In the genomic region with DNA sequence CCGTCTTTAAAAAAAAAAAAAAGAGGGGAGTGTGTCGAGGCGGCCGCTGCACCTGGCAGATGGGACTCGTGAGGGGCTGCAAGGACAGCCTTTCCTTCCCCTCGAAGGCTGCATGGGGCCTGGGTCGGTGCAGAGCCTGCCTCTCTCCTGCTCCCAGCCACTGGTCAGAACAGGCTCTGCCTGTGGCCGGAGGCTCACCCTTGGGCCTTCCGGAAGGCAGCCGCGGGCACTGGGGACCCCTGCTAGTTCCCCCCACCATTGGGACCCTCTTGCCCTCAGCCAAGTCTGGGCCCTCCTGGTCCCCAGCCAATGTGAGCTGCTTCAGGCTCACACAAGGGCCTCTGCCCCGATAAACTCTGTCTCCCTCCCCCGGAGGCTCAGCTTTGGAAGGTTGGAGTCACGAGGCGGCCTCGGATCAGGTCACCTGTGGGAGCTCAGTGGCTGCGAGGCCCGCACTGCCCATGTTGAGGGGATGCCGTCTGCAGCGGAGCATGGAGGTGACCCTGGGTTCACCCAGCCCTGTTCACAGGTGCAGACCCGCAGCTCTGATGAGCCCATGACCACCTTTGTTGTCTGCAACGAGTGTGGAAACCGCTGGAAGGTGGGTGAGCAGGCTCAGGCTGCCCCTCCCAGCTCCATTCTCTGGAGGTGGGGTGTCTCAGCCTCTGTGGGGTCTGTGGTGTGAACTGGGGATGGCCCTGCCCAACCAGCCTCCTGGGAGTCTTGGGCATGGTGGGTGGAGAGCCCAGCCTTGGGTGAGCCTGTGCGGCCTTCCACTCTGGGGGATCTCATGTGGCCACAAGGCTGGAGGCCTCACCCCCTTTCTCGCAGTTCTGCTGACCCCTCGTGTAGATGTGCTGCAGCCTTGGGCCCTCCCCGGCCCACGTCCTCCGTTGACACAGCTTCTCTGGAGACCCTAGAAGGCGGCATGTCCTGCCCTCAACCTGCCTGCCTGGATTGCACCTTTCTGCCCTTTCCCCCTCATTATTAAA, we compare ENCODE assay signal across 25 cellular contexts. TPM values are rescaled to one million over a fixed set of nuclear protein-coding genes. Genes with fewer than 3 reads are reported as not detected.
DNase-seq lines count a peak whose midpoint lies in the region; ATAC-seq, FAIRE-seq and TF ChIP-seq lines count a peak whose summit lies in the region.
"Had no signal": no experiment of that assay in that cellular context is flagged by ENCODE, and none has a peak within 500 bp of the region (broad histone marks: within the 10 kb centered on the region; RNA-seq: fewer than 3 reads in every experiment).

No MANE protein-coding gene starts in this region.

- peaks cover 14 to 50% (median 43%) of the 10 kb centered on the region in 11 experiments for H3K36me3 ChIP-seq in BLaER1 treated with 17β-estradiol and CSF1 and Interleukin-3, amounts not matched to agents 10 nM and 100 nM
- H3K36me3 ChIP-seq in bronchial epithelial cell (ENCODE audit: control insufficient read depth, insufficient read depth, low read length): peaks cover 5% of the 10 kb centered on the region
- H3K36me3 ChIP-seq: uterus had no signal

- H3K36me3 Mint-ChIP-seq in T-helper 2 cell treated with Interferon-gamma antibody and Interleukin-4, amounts not matched to agents 5 μg/mL and 100 μg/mL, for 36 hours (ENCODE audit: low read depth): peaks cover 34% of the 10 kb centered on the region

- ATAC-seq in HG03439 (IDR thresholded peaks at IDR 0.05; ENCODE audit: unreplicated experiment): no peak
- ATAC-seq in HG02610 (IDR thresholded peaks at IDR 0.05; ENCODE audit: unreplicated experiment): no peak
- ATAC-seq: GM23338, SK-N-SH treated with all-trans-retinoic acid at 6 μM for 48 hours had no signal

- no peaks in the 10 kb centered on the region for H3K27me3 ChIP-seq in BLaER1 treated with 17β-estradiol and CSF1 and Interleukin-3, amounts not matched to agents 10 nM and 100 nM
- no peaks in the 10 kb centered on the region for H3K27me3 ChIP-seq in bronchial epithelial cell (ENCODE audit: control insufficient read depth, insufficient read depth, low read length)
- H3K27me3 ChIP-seq: suprapubic skin, uterus had no signal

- peaks cover 81 to 100% (median 99%) of the 10 kb centered on the region in 10 experiments for H3K4me1 ChIP-seq in BLaER1 treated with 17β-estradiol and CSF1 and Interleukin-3, amounts not matched to agents 10 nM and 100 nM
- H3K4me1 ChIP-seq: uterus had no signal

- H3K4me3 Mint-ChIP-seq in T-helper 2 cell treated with Interferon-gamma antibody and Interleukin-4, amounts not matched to agents 5 μg/mL and 100 μg/mL, for 36 hours: no peak overlapping the region
- H3K4me3 Mint-ChIP-seq: GM23338 had no signal

- FAIRE-seq in HTR-8/SVneo (lab: Jason Lieb, UNC) (peak; percentile 87), bronchial epithelial cell (lab: Jason Lieb, UNC) (peak; percentile 58)
- FAIRE-seq: D721Med, keratinocyte had no signal

- peak overlapping the region in 10 of 11 experiments; percentile 17 to 69 (median 52); a peak in 14 of 22 replicates for H3K9ac ChIP-seq in BLaER1 treated with 17β-estradiol and CSF1 and Interleukin-3, amounts not matched to agents 10 nM and 100 nM

- peaks cover 36 to 90% (median 71%) of the 10 kb centered on the region in 11 experiments; a peak in 21 of 22 replicates for H4K20me1 ChIP-seq in BLaER1 treated with 17β-estradiol and CSF1 and Interleukin-3, amounts not matched to agents 10 nM and 100 nM

- no peak for DNase-seq in T-helper 2 cell treated with Interferon-gamma antibody and Interleukin-4, amounts not matched to agents 5 μg/mL and 100 μg/mL, for 36 hours (ENCODE audit: low spot score)
- DNase-seq in T-helper 2 cell (no peak), HTR-8/SVneo (ENCODE audit: insufficient read length, low spot score) (no peak), bronchial epithelial cell (ENCODE audit: low read depth) (no peak), COLO668 (lab: John Stamatoyannopoulos, UW; ENCODE audit: unreplicated experiment) (no peak)
- DNase-seq: activated CD4-positive, CD25-positive, alpha-beta regulatory T cell treated with anti-CD3 and anti-CD28 coated beads, Interleukin-2, amount 50 U/mL, for 72 hours; anterior cingulate cortex; foreskin melanocyte; hypothalamus; Kasumi-1; NCI-H1092 treated with DMSO at 0.1 percent for 48 hours; NCI-H2081; NCI-H510A; nucleus accumbens; uterus had no signal

- H3K27me3 Mint-ChIP-seq in T-helper 2 cell treated with Interferon-gamma antibody and Interleukin-4, amounts not matched to agents 5 μg/mL and 100 μg/mL, for 36 hours (ENCODE audit: low read depth): no peaks in the 10 kb centered on the region

- peak overlapping the region in 2 of 10 experiments; percentile 1 to 51; a peak in 1 of 20 replicates for H3K4me3 ChIP-seq in BLaER1 treated with 17β-estradiol and CSF1 and Interleukin-3, amounts not matched to agents 10 nM and 100 nM
- no peak overlapping the region for H3K4me3 ChIP-seq in bronchial epithelial cell (ENCODE audit: low read depth, low read length)
- H3K4me3 ChIP-seq: GM23338, lung, suprapubic skin, uterus had no signal

- TF ChIP-seq CTCF in bronchial epithelial cell (IDR thresholded peaks at IDR 0.05; ENCODE audit: insufficient read depth, low read length, severe bottlenecking): no peak

- H3K9me3 ChIP-seq in BLaER1 treated with 17β-estradiol and CSF1 and Interleukin-3, amounts not matched to agents 10 nM and 100 nM (replicated peaks in 1 of 11): no peaks in the 10 kb centered on the region
- H3K9me3 ChIP-seq: suprapubic skin, uterus had no signal

- peak overlapping the region in 4 of 11 experiments; percentile 11 to 55 (median 54); a peak in 4 of 22 replicates for H3K27ac ChIP-seq in BLaER1 treated with 17β-estradiol and CSF1 and Interleukin-3, amounts not matched to agents 10 nM and 100 nM
- H3K27ac ChIP-seq: 22Rv1, suprapubic skin, uterus had no signal

- no peaks in the 10 kb centered on the region for H3K9me3 Mint-ChIP-seq in T-helper 2 cell treated with Interferon-gamma antibody and Interleukin-4, amounts not matched to agents 5 μg/mL and 100 μg/mL, for 36 hours
- H3K9me3 Mint-ChIP-seq: GM23338 had no signal

- peaks cover 22% of the 10 kb centered on the region for H3K4me1 Mint-ChIP-seq in T-helper 2 cell treated with Interferon-gamma antibody and Interleukin-4, amounts not matched to agents 5 μg/mL and 100 μg/mL, for 36 hours (ENCODE audit: low read depth)

- H3K27ac Mint-ChIP-seq in T-helper 2 cell treated with Interferon-gamma antibody and Interleukin-4, amounts not matched to agents 5 μg/mL and 100 μg/mL, for 36 hours: peak overlapping the region; percentile 16
- H3K27ac Mint-ChIP-seq: GM23338 had no signal

- H3K4me2 ChIP-seq in BLaER1 treated with 17β-estradiol and CSF1 and Interleukin-3, amounts not matched to agents 10 nM and 100 nM: peak overlapping the region; percentile 93 to 100 (median 99)
- H3K4me2 ChIP-seq: GM23338 had no signal

RNA-seq across cellular contexts. Expression of a gene that starts 7.7 kb away (rescaled TPM):
- 6.1 and 6.7 TPM in 2 replicates for total RNA-seq in bronchial epithelial cell

RNA-seq across cellular contexts. Expression of a gene that starts 8.2 kb away (rescaled TPM):
- under 0.01 and 0.13 TPM in 2 replicates for total RNA-seq in bronchial epithelial cell

RNA-seq across cellular contexts. Expression of a gene that starts 8.6 kb away (rescaled TPM):
- 5.1 and 5.5 TPM in 2 replicates for total RNA-seq in bronchial epithelial cell

RNA-seq across cellular contexts. Expression of a gene that starts 12.6 kb away (rescaled TPM):
- total RNA-seq in bronchial epithelial cell: 0.13 TPM in 1 of 2 replicates, not detected in the other
- total RNA-seq: GM23338, suprapubic skin, uterus had no signal

RNA-seq across cellular contexts. Expression of a gene that starts 22.2 kb away (rescaled TPM):
- not detected in 2 replicates for total RNA-seq in bronchial epithelial cell
